Comparison of ENCODE assay signal across 21 cellular contexts in genomic region chr7:156929789-156930539, GRCh38. TPM values are rescaled to one million over a fixed set of nuclear protein-coding genes. Genes with fewer than 3 reads are reported as not detected.
DNase-seq lines count a peak whose midpoint lies in the region; ATAC-seq, FAIRE-seq and TF ChIP-seq lines count a peak whose summit lies in the region.
"Had no signal": no experiment of that assay in that cellular context is flagged by ENCODE, and none has a peak within 500 bp of the region (broad histone marks: within the 10 kb centered on the region; RNA-seq: fewer than 3 reads in every experiment).

No MANE protein-coding gene starts in this region.

- FAIRE-seq in pancreas (lab: Jason Lieb, UNC) = no peak

- no peak overlapping the region for H3K9ac ChIP-seq in GM23248

- POLR2A ChIA-PET in CD4-positive, alpha-beta T cell (lab: Charles Lee) = no interaction called here
- POLR2A ChIA-PET in PC-9 (lab: Charles Lee; ENCODE audit: unreplicated experiment) = no interaction called here

- no TSS peak for BruUV-seq in PC-9 (replicated peaks; lab: Mats Ljungman, UMichigan)

- peak; percentile 23 to 48 for DNase-seq in activated CD4-positive, alpha-beta T cell treated with anti-CD3 and anti-CD28 coated beads for 4 hours
- DNase-seq in activated CD4-positive, alpha-beta T cell treated with anti-CD3 and anti-CD28 coated beads for 1 hour = no peak
- DNase-seq in CD4-positive, alpha-beta T cell = peak in 4 of 10 experiments; percentile 20 to 55 (median 24)
- peak in 2 of 3 donors; percentile 36 to 58 for DNase-seq in T-helper 17 cell
- peak in 2 of 3 donors; percentile 19 to 54 for DNase-seq in effector memory CD4-positive, alpha-beta T cell
- DNase-seq in PC-9 = no peak
- DNase-seq in pancreas = no peak
- DNase-seq in GM23248 = no peak
- DNase-seq: amygdala, C1 segment of cervical spinal cord, caudate nucleus, GOT3, head of caudate nucleus, MM.1S, NCI-H146, NCI-H2227 treated with DMSO at 0.1 percent for 48 hours, NCI-H82, ovary, stomach, upper lobe of left lung had no signal

- no peaks in the 10 kb centered on the region for H3K36me3 ChIP-seq in effector memory CD4-positive, alpha-beta T cell (ENCODE audit: control insufficient read depth, insufficient read depth, low read length)
- H3K36me3 ChIP-seq in PC-9 (ENCODE audit: low read depth) (no peaks in the 10 kb centered on the region), pancreas (no peaks in the 10 kb centered on the region), GM23248 (ENCODE audit: low read depth) (no peaks in the 10 kb centered on the region)
- H3K36me3 ChIP-seq: ovary, Peyer's patch, stomach, upper lobe of left lung had no signal

- no peak overlapping the region for H3K4me3 Mint-ChIP-seq in CD4-positive, alpha-beta T cell
- peak overlapping the region; percentile 19 for H3K4me3 Mint-ChIP-seq in T-helper 17 cell

- CTCF ChIA-PET in CD4-positive, alpha-beta T cell (lab: Charles Lee) = interaction anchor here (0.9 kb wide), 1 partner anchor 19 kb away, joined by 3 read pairs; the partner anchor contains the start of gene NOM1
- CTCF ChIA-PET in PC-9 (lab: Charles Lee) = no interaction called here

- in situ Hi-C loops in GM23248 (cut with MboI) = no loop called here

- no peaks in the 10 kb centered on the region for H3K9me3 Mint-ChIP-seq in CD4-positive, alpha-beta T cell

- no peaks in the 10 kb centered on the region for H3K36me3 Mint-ChIP-seq in CD4-positive, alpha-beta T cell (ENCODE audit: low read depth)
- no peaks in the 10 kb centered on the region for H3K36me3 Mint-ChIP-seq in T-helper 17 cell (ENCODE audit: low read depth)

- no peaks in the 10 kb centered on the region for H3K79me2 ChIP-seq in PC-9 (ENCODE audit: low read depth)
- H3K79me2 ChIP-seq in GM23248 (ENCODE audit: insufficient read depth) = no peaks in the 10 kb centered on the region

- H3F3A ChIP-seq in PC-9 (ENCODE audit: insufficient read depth, low read depth) = no peaks in the 10 kb centered on the region
- no peaks in the 10 kb centered on the region for H3F3A ChIP-seq in GM23248 (ENCODE audit: insufficient read depth)

- intact Hi-C loops in CD4-positive, alpha-beta T cell (cut with DNase I, micrococcal nuclease) = no loop called here
- intact Hi-C loops in PC-9 (cut with micrococcal nuclease; ENCODE audit: unreplicated experiment) (no loop called here), pancreas (cut with DNase I) (no loop called here)

- H3K27me3 ChIP-seq in CD4-positive, alpha-beta T cell (ENCODE audit: control insufficient read depth, insufficient read depth, low read length) = no peaks in the 10 kb centered on the region
- H3K27me3 ChIP-seq in effector memory CD4-positive, alpha-beta T cell (replicated peaks; ENCODE audit: control insufficient read depth, insufficient read depth, low read length, poor library complexity, severe bottlenecking) = no peaks in the 10 kb centered on the region
- H3K27me3 ChIP-seq in PC-9 (ENCODE audit: insufficient read depth, low read depth) (peaks cover 14% of the 10 kb centered on the region), pancreas (no peaks in the 10 kb centered on the region), GM23248 (replicated peaks; ENCODE audit: insufficient read depth) (0 out of 2 replicates have a peak, but pooled peaks cover 8% of the 10 kb centered on the region)
- H3K27me3 ChIP-seq: ovary, Peyer's patch, upper lobe of left lung had no signal

- 47 to 66% methylated on average over 16 of the region's 16 CpGs for WGBS in pancreas, 2 donors
- 46 to 53% methylated on average over 16 of the region's 16 CpGs for WGBS in GM23248 (ENCODE audit: low coverage in 1 of 2, low lambda C conversion rate in 2 of 2, missing lambda C conversion rate in 2 of 2), 2 experiments

- peak; percentile 84 for ATAC-seq in CD4-positive, alpha-beta T cell (ENCODE audit: poor library complexity)
- peak; percentile 96 for ATAC-seq in T-helper 17 cell
- ATAC-seq in pancreas = no peak

- H3K4me1 ChIP-seq in effector memory CD4-positive, alpha-beta T cell (ENCODE audit: control insufficient read depth, insufficient read depth, low read length, poor library complexity, severe bottlenecking) = peaks cover 4% of the 10 kb centered on the region
- H3K4me1 ChIP-seq in PC-9 (replicated peaks; ENCODE audit: insufficient read depth) = no peaks in the 10 kb centered on the region
- peaks cover 0 to 8% (median 6%) of the 10 kb centered on the region in 3 donors for H3K4me1 ChIP-seq in pancreas
- H3K4me1 ChIP-seq in GM23248 (ENCODE audit: insufficient read depth) = no peaks in the 10 kb centered on the region
- H3K4me1 ChIP-seq: stomach had no signal

- H2AFZ ChIP-seq in PC-9 (no peak overlapping the region), GM23248 (no peak overlapping the region)

- H3K27ac Mint-ChIP-seq in CD4-positive, alpha-beta T cell = peak overlapping the region; percentile 18
- peak overlapping the region; percentile 88 for H3K27ac Mint-ChIP-seq in T-helper 17 cell

- no peak overlapping the region for H3K4me2 ChIP-seq in PC-9
- H3K4me2 ChIP-seq in GM23248 (ENCODE audit: unreplicated experiment) = no peak overlapping the region

- H3K9me3 ChIP-seq in CD4-positive, alpha-beta T cell (ENCODE audit: control insufficient read depth, low read length) = no peaks in the 10 kb centered on the region
- H3K9me3 ChIP-seq in T-helper 17 cell (ENCODE audit: control insufficient read depth, low read length, poor library complexity, severe bottlenecking) (no peaks in the 10 kb centered on the region), PC-9 (ENCODE audit: insufficient read depth, low read depth) (no peaks in the 10 kb centered on the region), pancreas (no peaks in the 10 kb centered on the region), GM23248 (ENCODE audit: low read depth) (no peaks in the 10 kb centered on the region)
- H3K9me3 ChIP-seq in effector memory CD4-positive, alpha-beta T cell (ENCODE audit: control insufficient read depth, low read length) = no peaks in the 10 kb centered on the region
- H3K9me3 ChIP-seq: ovary, Peyer's patch, stomach, upper lobe of left lung had no signal

- H3K9me2 ChIP-seq in PC-9 (ENCODE audit: insufficient read depth) (no peaks in the 10 kb centered on the region), GM23248 (ENCODE audit: insufficient read depth) (no peaks in the 10 kb centered on the region)

- no peak overlapping the region for H3K27ac ChIP-seq in CD4-positive, alpha-beta T cell (ENCODE audit: low read depth, low read length)
- H3K27ac ChIP-seq in effector memory CD4-positive, alpha-beta T cell (ENCODE audit: insufficient read depth, low read length, poor library complexity, severe bottlenecking) = no peak overlapping the region
- no peak overlapping the region for H3K27ac ChIP-seq in PC-9
- no peak overlapping the region for H3K27ac ChIP-seq in pancreas
- H3K27ac ChIP-seq in GM23248 = no peak overlapping the region
- H3K27ac ChIP-seq: ovary, Peyer's patch, stomach, upper lobe of left lung had no signal

- H4K20me1 ChIP-seq in PC-9 (ENCODE audit: insufficient read depth) (no peaks in the 10 kb centered on the region), GM23248 (ENCODE audit: insufficient read depth) (no peaks in the 10 kb centered on the region)

- TF ChIP-seq CTCF in CD4-positive, alpha-beta T cell (IDR thresholded peaks at IDR 0.05) = no peak
- no peak for TF ChIP-seq CTCF in PC-9 (conservative IDR thresholded peaks at IDR 0.05)
- no peak for TF ChIP-seq CTCF in pancreas (IDR thresholded peaks at IDR 0.05)

- peaks cover 10% of the 10 kb centered on the region for H3K4me1 Mint-ChIP-seq in CD4-positive, alpha-beta T cell (ENCODE audit: low read depth)
- peaks cover 24% of the 10 kb centered on the region for H3K4me1 Mint-ChIP-seq in T-helper 17 cell

- H3K4me3 ChIP-seq in effector memory CD4-positive, alpha-beta T cell (ENCODE audit: insufficient read depth, low read depth, low read length, poor library complexity, severe bottlenecking) = no peak overlapping the region
- H3K4me3 ChIP-seq in PC-9 (no peak overlapping the region), pancreas (no peak overlapping the region), GM23248 (no peak overlapping the region)
- H3K4me3 ChIP-seq: ovary, Peyer's patch, stomach, upper lobe of left lung had no signal

- no peaks in the 10 kb centered on the region for H3K27me3 Mint-ChIP-seq in CD4-positive, alpha-beta T cell
- H3K27me3 Mint-ChIP-seq in T-helper 17 cell = peaks cover 4% of the 10 kb centered on the region

RNA-seq across cellular contexts. Expression of gene NOM1, which starts 19.5 kb away (rescaled TPM):
- total RNA-seq in CD4-positive, alpha-beta T cell = 10 to 100 TPM; 25.5 to 27.6 TPM
- total RNA-seq in T-helper 17 cell (10 to 100 TPM; 31.3 to 35.8 TPM), PC-9 (2021) (25.4 and 28.3 TPM in 2 replicates), pancreas (10 to 100 TPM in 1 of 6 donors, 1 to 10 TPM in 5; 7.2 to 12.9 (median 8.7) TPM)
- polyA plus RNA-seq in pancreas (10 to 100 TPM in 1 of 2 donors, 1 to 10 TPM in 1; 8.5 to 11.1 TPM), GM23248 (2016; fragmentation: Nextera tagmentation; extraction: Ambion mirVana) (9.2 TPM in 2 replicates)
- total RNA-seq in GM23248 (2014; rRNA removed; shearing (Covaris generic)) = 13.7 and 17.9 TPM in 2 replicates

RNA-seq across cellular contexts. Expression of gene LMBR1, which starts 37.0 kb away (rescaled TPM):
- total RNA-seq in CD4-positive, alpha-beta T cell = 10 to 100 TPM; 61.6 to 61.9 TPM
- total RNA-seq in T-helper 17 cell (10 to 100 TPM; 47.3 to 53.0 TPM), PC-9 (2021) (85.0 and 107 TPM in 2 replicates), pancreas (10 to 100 TPM; 22.3 to 40.4 (median 27.7) TPM)
- polyA plus RNA-seq in pancreas (1 to 10 TPM; 6.7 to 8.7 TPM), GM23248 (2016; fragmentation: Nextera tagmentation; extraction: Ambion mirVana) (21.8 and 22.6 TPM in 2 replicates)
- total RNA-seq in GM23248 (2014; rRNA removed; shearing (Covaris generic)) = 24.5 and 26.7 TPM in 2 replicates

Comparison
In these comparisons a context has a peak if more than half of its experiments do, and no peak if none do; other contexts are left out.
1. DNase-seq: peak in activated CD4-positive, alpha-beta T cell treated with anti-CD3 and anti-CD28 coated beads for 4 hours (2 of 2), T-helper 17 cell (2 of 3) and effector memory CD4-positive, alpha-beta T cell (2 of 3); none in activated CD4-positive, alpha-beta T cell treated with anti-CD3 and anti-CD28 coated beads for 1 hour (single experiment), PC-9 (0 of 2), pancreas (0 of 6) and GM23248 (single experiment).
2. ATAC-seq: peak in CD4-positive, alpha-beta T cell (single experiment) and T-helper 17 cell (single experiment); none in pancreas (0 of 4).